In the genomic region with DNA sequence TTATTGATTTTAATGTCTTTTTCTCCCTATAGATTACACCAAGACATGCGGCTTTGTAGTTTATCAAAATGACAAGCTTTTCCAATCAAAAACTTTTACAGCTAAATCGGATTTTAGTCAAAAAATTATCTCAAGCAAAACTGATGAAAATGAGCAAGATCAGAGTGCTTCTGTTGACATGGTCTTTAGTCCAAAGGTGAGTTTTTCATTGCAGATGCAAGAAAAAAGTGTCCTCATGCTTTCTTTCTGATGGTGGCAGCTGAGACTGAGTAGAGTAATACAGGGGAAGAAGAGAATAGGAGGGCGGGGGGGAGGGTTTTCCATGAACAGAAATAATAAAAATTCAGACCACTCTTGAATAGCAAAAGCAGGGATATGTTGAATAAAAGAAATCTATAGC, we compare ENCODE assay signal across 29 cellular contexts. TPM values are rescaled to one million over a fixed set of nuclear protein-coding genes. Genes with fewer than 3 reads are reported as not detected.
"Had no signal": no experiment of that assay in that cellular context is flagged by ENCODE, and none has a peak within 500 bp of the region (broad histone marks: within the 10 kb centered on the region; RNA-seq: fewer than 3 reads in every experiment).

No MANE protein-coding gene starts in this region.

- DNase-seq: stimulated activated CD4-positive, alpha-beta T cell treated with anti-CD3 and anti-CD28 coated beads, Interleukin-2, amount 100 ng/mL, for 48 hours; stimulated activated CD4-positive, alpha-beta T cell treated with anti-CD3 and anti-CD28 coated beads, Interleukin-4, amount 100 ng/mL, for 1 hour; stimulated activated CD4-positive, alpha-beta T cell treated with anti-CD3 and anti-CD28 coated beads, Interleukin-4, amount 100 ng/mL, for 24 hours; stimulated activated CD4-positive, alpha-beta T cell treated with anti-CD3 and anti-CD28 coated beads, Interleukin-4, amount 100 ng/mL, for 4 hours; stimulated activated CD8-positive, alpha-beta memory T cell treated with anti-CD3 and anti-CD28 coated beads, Interleukin-4, amount 100 ng/mL, for 48 hours; stimulated activated naive B cell treated with anti-CD40 and anti-IgM and Interleukin-4, amounts not matched to agents 10 μg/mL and 1 μg/mL and 100 μg/mL, for 72 hours; stimulated activated naive CD4-positive, alpha-beta T cell; stimulated activated naive CD4-positive, alpha-beta T cell treated with Interleukin-2 at 50 U/mL for 16 hours; stimulated activated naive CD8-positive, alpha-beta T cell treated with anti-CD3 and anti-CD28 coated beads, Interleukin-15, amount 100 ng/mL, for 72 hours; stimulated activated naive CD8-positive, alpha-beta T cell treated with anti-CD3 and anti-CD28 coated beads, Interleukin-15, Interleukin-2, amounts not matched to agents 100 U/mL and 50 U/mL, for 24 hours; stomach; substantia nigra; testis; thyroid gland; tibial artery; transverse colon; trophoblast cell; upper lobe of left lung; upper lobe of right lung; uterus had no signal

- H3K9me3 ChIP-seq: stomach, suprapubic skin, testis, thoracic aorta, thyroid gland, tibial artery, tibial nerve, transverse colon, upper lobe of left lung, upper lobe of right lung, uterus, vagina had no signal

- FAIRE-seq: urothelium cell line had no signal

- H3K4me3 ChIP-seq: stomach, suprapubic skin, testis, thoracic aorta, thyroid gland, tibial artery, tibial nerve, transverse colon, upper lobe of left lung, upper lobe of right lung, uterus, vagina had no signal

- H3K27ac ChIP-seq: stomach, suprapubic skin, testis, thoracic aorta, thyroid gland, tibial artery, tibial nerve, transverse colon, upper lobe of left lung, upper lobe of right lung, uterus, vagina had no signal

- H3K4me1 ChIP-seq: stomach, testis, thyroid gland, tibial artery, upper lobe of right lung, uterus, vagina had no signal

- ATAC-seq: stimulated activated effector memory CD8-positive, alpha-beta T cell treated with anti-CD3 and anti-CD28 coated beads, Interleukin-12 subunit alpha, Interleukin-12 subunit beta, amount 100 ng/mL, for 72 hours; stimulated activated memory B cell treated with anti-CD40 and anti-IgM and Interleukin-4, amounts not matched to agents 10 μg/mL and 1 μg/mL and 100 μg/mL, for 72 hours; stimulated activated naive B cell treated with anti-CD40 and anti-IgM and Interleukin-4, amounts not matched to agents 10 μg/mL and 1 μg/mL and 100 μg/mL, for 72 hours; stimulated activated naive CD8-positive, alpha-beta T cell treated with anti-CD3 and anti-CD28 coated beads, Interleukin-15, amount 100 ng/mL, for 72 hours; stimulated activated naive CD8-positive, alpha-beta T cell treated with anti-CD3 and anti-CD28 coated beads, Interleukin-15, Interleukin-2, amounts not matched to agents 100 U/mL and 50 U/mL, for 24 hours; upper lobe of right lung had no signal

- H3K27me3 ChIP-seq: stomach, suprapubic skin, testis, thyroid gland, tibial artery, tibial nerve, transverse colon, upper lobe of left lung, upper lobe of right lung, uterus, vagina had no signal

- H3K36me3 ChIP-seq: stomach, suprapubic skin, thoracic aorta, thyroid gland, tibial artery, tibial nerve, transverse colon, upper lobe of left lung, upper lobe of right lung, uterus, vagina had no signal

RNA-seq across cellular contexts. Expression of a gene that starts 36.5 kb away (rescaled TPM):
- total RNA-seq: subcutaneous adipose tissue, thoracic aorta, thyroid gland, upper lobe of left lung, upper lobe of right lung, vagina had no signal
- polyA plus RNA-seq: stomach, urinary bladder had no signal
